ENCODE assay signal across 8 cellular contexts in genomic region chr17:74873036-74873873, GRCh38. TPM values are rescaled to one million over a fixed set of nuclear protein-coding genes. Genes with fewer than 3 reads are reported as not detected.
DNase-seq lines count a peak whose midpoint lies in the region; ATAC-seq and TF ChIP-seq lines count a peak whose summit lies in the region.

No MANE protein-coding gene starts in this region.

- H3K9me2 ChIP-seq in OCI-LY7 (ENCODE audit: insufficient read depth, low read length) = no peaks in the 10 kb centered on the region

- peaks cover 17 to 35% of the 10 kb centered on the region in 2 experiments; a peak in 3 of 4 replicates for H3K79me1 ChIP-seq in IMR-90 (ENCODE audit: low read depth in 1 of 2, low read length in 2 of 2)

- POLR2A ChIA-PET in IMR-90 (lab: Charles Lee; ENCODE audit: unreplicated experiment) = interaction anchor here (0.8 to 1.2 kb wide), 5 partner anchors 9 to 162 kb away, joined by 3 to 5 read pairs (median 3); no protein-coding TSS in a partner anchor
- POLR2A ChIA-PET in OCI-LY7 (lab: Charles Lee) = interaction anchor here (0.5 to 2.5 kb wide), 25 partner anchors 8 to 653 kb away, joined by 3 to 14 read pairs (median 4); partner anchors contain the start of genes CD300LF, MRPL58, NAT9 and RAB37

- peak overlapping the region; percentile 34; the same call in 1 of the 2 replicates for H3K18ac ChIP-seq in IMR-90 (ENCODE audit: low read depth, low read length)

- H3K27me3 ChIP-seq in IMR-90 (ENCODE audit: control insufficient read depth, insufficient read depth, low read length) = peaks cover 5% of the 10 kb centered on the region; the same call in 1 of the 2 replicates

- H3K23ac ChIP-seq in IMR-90 (ENCODE audit: low read depth, low read length) = peak overlapping the region; percentile 92

- H3K9me3 ChIP-seq in IMR-90 (ENCODE audit: control insufficient read depth, insufficient read depth, low read length) = no peaks in the 10 kb centered on the region
- H3K9me3 ChIP-seq in OCI-LY7 (ENCODE audit: low read length) = no peaks in the 10 kb centered on the region

- H3K9ac ChIP-seq in IMR-90 (ENCODE audit: low read depth, low read length) = peak overlapping the region; percentile 86

- CTCF ChIA-PET in IMR-90 (lab: Yijun Ruan, JAX) = interaction anchor here (1.0 to 1.2 kb wide), 4 partner anchors 11 to 128 kb away, joined by 3 to 5 read pairs (median 4); no protein-coding TSS in a partner anchor
- CTCF ChIA-PET in OCI-LY7 (lab: Charles Lee; ENCODE audit: unreplicated experiment) = interaction anchor here (0.6 to 1.5 kb wide), 5 partner anchors 8 to 135 kb away, joined by 3 to 7 read pairs (median 5); no protein-coding TSS in a partner anchor

- H4K5ac ChIP-seq in IMR-90 (ENCODE audit: low read depth, low read length) = peak overlapping the region; percentile 88

- no peak for TF ChIP-seq CTCF in IMR-90 (conservative IDR thresholded peaks at IDR 0.05; ENCODE audit: low read depth, low read length)
- no peak for TF ChIP-seq CTCF in OCI-LY7 (conservative IDR thresholded peaks at IDR 0.05; ENCODE audit: low read length)
- TF ChIP-seq CTCF in epithelial cell of esophagus (IDR thresholded peaks at IDR 0.05; ENCODE audit: insufficient read depth, low read depth, low read length, missing control alignments) = no peak

- H3K4ac ChIP-seq in IMR-90 (ENCODE audit: low read depth, low read length) = peak overlapping the region; percentile 91

- H2BK15ac ChIP-seq in IMR-90 (ENCODE audit: low read depth, low read length) = no peak overlapping the region

- H2BK20ac ChIP-seq in IMR-90 (ENCODE audit: low read depth, low read length) = no peak overlapping the region

- no peak for TF ChIP-seq RAD21 in IMR-90 (IDR thresholded peaks at IDR 0.05; ENCODE audit: low read length)

- H3K79me2 ChIP-seq in OCI-LY7 (ENCODE audit: insufficient read depth, low read depth, low read length) = no peaks in the 10 kb centered on the region

- H3K36me3 ChIP-seq in IMR-90 (ENCODE audit: control insufficient read depth, insufficient read depth, low read length) (peaks cover 1% of the 10 kb centered on the region; the same call in 1 of the 2 replicates), OCI-LY7 (ENCODE audit: insufficient read depth, low read length) (no peaks in the 10 kb centered on the region)

- H3K4me2 ChIP-seq in IMR-90 (ENCODE audit: low read depth, low read length) = peak overlapping the region; percentile 68
- peak overlapping the region; percentile 93 for H3K4me2 ChIP-seq in OCI-LY7 (ENCODE audit: low read length)

- H2AFZ ChIP-seq in IMR-90 (replicated peaks; ENCODE audit: low read length, poor library complexity) = peak overlapping the region; percentile 95
- peak overlapping the region; percentile 69; the same call in 1 of the 2 replicates for H2AFZ ChIP-seq in OCI-LY7 (ENCODE audit: low read length)

- H4K20me1 ChIP-seq in IMR-90 (ENCODE audit: insufficient read depth, low read length) (0 out of 2 replicates have a peak, but pooled peaks cover 3% of the 10 kb centered on the region), OCI-LY7 (ENCODE audit: insufficient read depth, low read length) (no peaks in the 10 kb centered on the region)

- no TSS peak for BruUV-seq in IMR-90 (replicated peaks; lab: Mats Ljungman, UMichigan)
- BruUV-seq in OCI-LY7 (replicated peaks; lab: Mats Ljungman, UMichigan) = TSS peak; percentile 99

- H2BK5ac ChIP-seq in IMR-90 (ENCODE audit: low read depth, low read length, poor library complexity, severe bottlenecking) = peak overlapping the region; percentile 73

- peak overlapping the region; percentile 64 to 97 for H4K8ac ChIP-seq in IMR-90 (ENCODE audit: low read depth in 2 of 2, low read length in 2 of 2)

- peak overlapping the region; percentile 82 for H3K27ac ChIP-seq in IMR-90 (ENCODE audit: insufficient read depth, low read length)
- peak overlapping the region; percentile 53 for H3K27ac ChIP-seq in OCI-LY7 (ENCODE audit: low read depth, low read length, poor library complexity, severe bottlenecking)

- peak overlapping the region; percentile 84 for H2AK9ac ChIP-seq in IMR-90 (replicated peaks; ENCODE audit: low read depth, low read length, poor library complexity)

- H3K4me1 ChIP-seq in IMR-90 (ENCODE audit: control insufficient read depth, insufficient read depth, low read length) = peaks cover 11% of the 10 kb centered on the region
- H3K4me1 ChIP-seq in OCI-LY7 (ENCODE audit: insufficient read depth, low read length, poor library complexity, severe bottlenecking) = peaks cover 24% of the 10 kb centered on the region

- peak overlapping the region; percentile 84 for H3K56ac ChIP-seq in IMR-90 (ENCODE audit: extremely low read depth, insufficient read depth, low read length)

- H3K9me1 ChIP-seq in IMR-90 (ENCODE audit: insufficient read depth, low read length) = peaks cover 16% of the 10 kb centered on the region

- ATAC-seq in GM21529 (IDR thresholded peaks at IDR 0.05; ENCODE audit: unreplicated experiment) (peak; percentile 87), IMR-90 (ENCODE audit: low read depth) (peak; percentile 94)

- in situ Hi-C loops in IMR-90 (cut with MboI; ENCODE audit: low sequenced_read_pairs) = loop anchor here (25.0 kb wide), 1 partner anchor 661 kb away; the partner anchor contains the start of genes RPL38 and TTYH2

- no peak overlapping the region for H2BK120ac ChIP-seq in IMR-90 (ENCODE audit: low read depth, low read length)

- intact Hi-C loops in IMR-90 (cut with micrococcal nuclease) (no loop called here), OCI-LY7 (cut with micrococcal nuclease; ENCODE audit: unreplicated experiment) (loop anchor here (1.0 kb wide), 1 partner anchor 41 kb away; no protein-coding TSS in a partner anchor)

- H3K14ac ChIP-seq in IMR-90 (replicated peaks; ENCODE audit: low read depth, low read length) = peak overlapping the region; percentile 93

- peak; percentile 97 for TF ChIP-seq POLR2A in IMR-90 (IDR thresholded peaks at IDR 0.05; ENCODE audit: low read depth, low read length)

- WGBS in IMR-90 (ENCODE audit: extremely low coverage in 2 of 2, insufficient read length in 1 of 2), 2 experiments = 0% methylated on average over 15 of the region's 55 CpGs; no CpG with 5 or more reads in 1 of the 2 experiments

- DNase-seq in DMS114 treated with DMSO at 0.1 percent for 48 hours (lab: John Stamatoyannopoulos, UW; ENCODE audit: unreplicated experiment) = peak; percentile 97
- peak; percentile 100 for DNase-seq in IMR-90
- peak; percentile 100 for DNase-seq in OCI-LY7 (ENCODE audit: low spot score)
- DNase-seq in activated T-cell treated with anti-CD3 and anti-CD28 coated beads for 4 hours = peak; percentile 99
- DNase-seq in epithelial cell of esophagus (ENCODE audit: low read depth) = peak; percentile 100
- DNase-seq in middle frontal gyrus (ENCODE audit: extremely low spot score, low spot score) = peak; percentile 99
- peak; percentile 98 to 99 for DNase-seq in stimulated activated CD8-positive, alpha-beta memory T cell treated with anti-CD3 and anti-CD28 coated beads, Interleukin-2, amount 100 ng/mL, for 1 hour (ENCODE audit: low read depth in 2 of 2)

- H3K4me3 ChIP-seq in IMR-90 (ENCODE audit: insufficient read depth, low read depth, low read length) (peak overlapping the region; percentile 73), OCI-LY7 (ENCODE audit: low read depth, low read length, poor library complexity, severe bottlenecking) (peak overlapping the region; percentile 78), epithelial cell of esophagus (ENCODE audit: low read length) (peak overlapping the region; percentile 90)

- dilution Hi-C loops in IMR-90 (cut with HindIII; ENCODE audit: low sequenced_read_pairs, unreplicated experiment) = no loop called here

- H4K91ac ChIP-seq in IMR-90 (ENCODE audit: insufficient read depth, low read depth, low read length) = peak overlapping the region; percentile 80

- 0 out of 2 replicates have a peak overlapping the region, but pooled peaks have one; percentile 16 for H2AK5ac ChIP-seq in IMR-90 (ENCODE audit: low read depth, low read length)

TF ChIP-seq in IMR-90, 13 proteins besides CTCF, POLR2A, EP300 and RAD21 (continues in another document):
- TF ChIP-seq MAZ (IDR thresholded peaks at IDR 0.05; ENCODE audit: borderline replicate concordance, low read depth, low read length) (peak; percentile 86; the same call in 1 of the 2 replicates), RFX5 (IDR thresholded peaks at IDR 0.05; ENCODE audit: low read depth, low read length) (no peak), CHD1 (IDR thresholded peaks at IDR 0.05; ENCODE audit: low read depth, low read length) (no peak), RCOR1 (IDR thresholded peaks at IDR 0.05; ENCODE audit: insufficient replicate concordance, low read length) (no peak), SMC3 (IDR thresholded peaks at IDR 0.05; ENCODE audit: low read depth, low read length) (no peak)

RNA-seq across cellular contexts. Expression of gene FDXR, which starts 0.5 kb away (rescaled TPM):
- total RNA-seq in IMR-90 (2012; rRNA removed) = 12.2 and 12.4 TPM in 2 replicates
- polyA plus RNA-seq in IMR-90 (2012; rRNA removed) = 18.6 and 21.9 TPM in 2 replicates
- polyA plus RNA-seq in IMR-90 (2012; cell fraction: cytosol; rRNA removed) = 28.4 and 36.3 TPM in 2 replicates
- 35.0 and 82.3 TPM in 2 replicates for polyA plus RNA-seq in IMR-90 (2012; cell fraction: nucleus; rRNA removed; ENCODE audit: low replicate concordance)
- total RNA-seq in OCI-LY7 (2014; rRNA removed; shearing (Covaris generic)) = 12.2 TPM in 2 replicates
- total RNA-seq in OCI-LY7 (2022) = 18.1 and 18.3 TPM in 2 replicates

RNA-seq across cellular contexts. Expression of gene GRIN2C, which starts 13.6 kb away (rescaled TPM):
- total RNA-seq in IMR-90 (2012; rRNA removed) (not detected in 2 replicates), OCI-LY7 (2022) (0.55 and 0.61 TPM in 2 replicates)
- 0.22 TPM in 1 of 2 replicates, not detected in the other for polyA plus RNA-seq in IMR-90 (2012; rRNA removed)
- not detected in 2 replicates for polyA plus RNA-seq in IMR-90 (2012; cell fraction: cytosol; rRNA removed)
- 0.16 and 0.69 TPM in 2 replicates for polyA plus RNA-seq in IMR-90 (2012; cell fraction: nucleus; rRNA removed; ENCODE audit: low replicate concordance)
- 0.22 and 0.26 TPM in 2 replicates for total RNA-seq in OCI-LY7 (2014; rRNA removed; shearing (Covaris generic))

RNA-seq across cellular contexts. Expression of gene FADS6, which starts 20.2 kb away (rescaled TPM):
- total RNA-seq in IMR-90 (2012; rRNA removed) = not detected in 2 replicates
- polyA plus RNA-seq in IMR-90 (2012; rRNA removed) = not detected in 2 replicates
- polyA plus RNA-seq in IMR-90 (2012; cell fraction: cytosol; rRNA removed) = not detected in 2 replicates
- polyA plus RNA-seq in IMR-90 (2012; cell fraction: nucleus; rRNA removed; ENCODE audit: low replicate concordance) = not detected in 2 replicates
- total RNA-seq in OCI-LY7 (2014; rRNA removed; shearing (Covaris generic)) = not detected in 2 replicates
- total RNA-seq in OCI-LY7 (2022) = not detected in 2 replicates

RNA-seq across cellular contexts. Expression of gene USH1G, which starts 49.8 kb away (rescaled TPM):
- total RNA-seq in IMR-90 (2012; rRNA removed) = not detected in 2 replicates
- not detected in 2 replicates for polyA plus RNA-seq in IMR-90 (2012; rRNA removed)
- 0.01 TPM in 1 of 2 replicates, not detected in the other for polyA plus RNA-seq in IMR-90 (2012; cell fraction: cytosol; rRNA removed)
- not detected in 2 replicates for polyA plus RNA-seq in IMR-90 (2012; cell fraction: nucleus; rRNA removed; ENCODE audit: low replicate concordance)
- not detected in 2 replicates for total RNA-seq in OCI-LY7 (2014; rRNA removed; shearing (Covaris generic))
- not detected in 2 replicates for total RNA-seq in OCI-LY7 (2022)

RNA-seq across cellular contexts. Expression of gene OTOP2, which starts 50.8 kb away (rescaled TPM):
- not detected in 2 replicates for total RNA-seq in IMR-90 (2012; rRNA removed)
- polyA plus RNA-seq in IMR-90 (2012; rRNA removed) = not detected in 2 replicates
- not detected in 2 replicates for polyA plus RNA-seq in IMR-90 (2012; cell fraction: cytosol; rRNA removed)
- not detected in 2 replicates for polyA plus RNA-seq in IMR-90 (2012; cell fraction: nucleus; rRNA removed; ENCODE audit: low replicate concordance)
- total RNA-seq in OCI-LY7 (2014; rRNA removed; shearing (Covaris generic)) = not detected in 2 replicates
- not detected in 2 replicates for total RNA-seq in OCI-LY7 (2022)

Comparison
In these comparisons a context has a peak if more than half of its experiments do, and no peak if none do; other contexts are left out.
1. Peak in every context shown above with its lines: DNase-seq, ATAC-seq, H3K4me3 ChIP-seq and H3K27ac ChIP-seq.